14 cellular contexts compared by ENCODE assay signal in the genomic region with DNA sequence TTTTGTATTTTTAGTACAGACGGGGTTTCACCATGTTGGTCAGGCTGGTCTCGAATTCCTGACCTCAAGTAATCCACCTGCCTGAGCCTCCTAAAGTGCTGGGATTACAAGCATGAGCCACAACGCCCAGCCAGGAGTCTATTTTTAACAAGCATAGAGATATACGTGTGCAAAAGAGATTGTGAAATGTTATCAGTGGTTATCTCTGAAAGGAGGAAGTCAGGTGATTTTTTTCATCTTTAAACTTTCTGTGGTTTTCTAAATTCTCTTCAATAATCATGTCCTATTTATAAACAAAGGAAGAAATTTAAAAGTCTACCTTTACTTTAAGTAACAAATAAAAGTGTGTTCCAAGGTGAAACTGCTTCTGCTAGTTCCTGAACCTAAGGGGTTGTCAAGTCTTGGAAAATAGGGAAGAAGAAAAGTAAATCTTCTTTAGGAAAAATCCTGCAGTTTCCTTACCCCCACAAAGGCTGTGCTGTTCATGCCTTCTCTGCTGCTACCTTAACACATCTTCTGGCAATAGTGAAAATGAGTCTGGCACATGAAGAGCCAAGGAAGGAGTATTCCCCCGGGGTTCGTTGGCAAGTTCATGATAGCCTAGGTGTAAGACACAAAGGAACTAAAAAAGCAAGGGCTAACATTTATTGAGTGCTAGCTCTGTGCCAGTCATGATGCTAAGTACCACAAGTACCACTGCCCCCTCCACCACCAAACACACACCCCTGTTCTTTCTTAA. TPM values are rescaled to one million over a fixed set of nuclear protein-coding genes. Genes with fewer than 3 reads are reported as not detected.
DNase-seq lines count a peak whose midpoint lies in the region; ATAC-seq and FAIRE-seq lines count a peak whose summit lies in the region.
"Had no signal": no experiment of that assay in that cellular context is flagged by ENCODE, and none has a peak within 500 bp of the region (broad histone marks: within the 10 kb centered on the region; RNA-seq: fewer than 3 reads in every experiment).

No MANE protein-coding gene starts in this region.

- H3K4me3 Mint-ChIP-seq in memory B cell = peak overlapping the region; percentile 54

- H3K36me3 Mint-ChIP-seq in memory B cell = peaks cover 6% of the 10 kb centered on the region

- ATAC-seq in HG02642 (IDR thresholded peaks at IDR 0.05; ENCODE audit: poor library complexity, unreplicated experiment) (peak; percentile 45), memory B cell (ENCODE audit: low read depth) (peak; percentile 79), HG03139 (IDR thresholded peaks at IDR 0.05; ENCODE audit: unreplicated experiment) (no peak)

- DNase-seq in GM18507 (ENCODE audit: extremely low spot score, insufficient read length, low read depth) (no peak), Kasumi-1 (lab: John Stamatoyannopoulos, UW) (peak; percentile 44 to 50), memory B cell (ENCODE audit: low spot score in 2 of 2) (no peak), posterior vena cava (ENCODE audit: low spot score) (no peak), NCI-H1436 (lab: John Stamatoyannopoulos, UW) (no peak), cerebellar nuclear complex (lab: John Stamatoyannopoulos, UW) (no peak)
- DNase-seq: activated CD4-positive, alpha-beta T cell treated with anti-CD3 and anti-CD28 coated beads for 1 hour; amniotic stem cell; RPMI8226 had no signal

- H3K4me1 Mint-ChIP-seq in memory B cell = peaks cover 26% of the 10 kb centered on the region

- peaks cover 10% of the 10 kb centered on the region for H3K27me3 Mint-ChIP-seq in memory B cell

- H3K27ac Mint-ChIP-seq in memory B cell = peak overlapping the region; percentile 69

- H3K9me3 Mint-ChIP-seq in memory B cell = peaks cover 7% of the 10 kb centered on the region

- peak; percentile 29 for FAIRE-seq in GM18507 (lab: Jason Lieb, UNC)

- intact Hi-C loops in posterior vena cava (cut with DNase I) = no loop called here

RNA-seq across cellular contexts. Expression of gene CYP26A1, which starts 51.1 kb away (rescaled TPM):
- not detected for total RNA-seq in posterior vena cava
- total RNA-seq: epithelial cell of proximal tubule, osteoblast, vagina had no signal

Comparison
In these comparisons a context has a peak if more than half of its experiments do, and no peak if none do; other contexts are left out.
1. DNase-seq: peak in Kasumi-1 (2 of 2); none in GM18507 (single experiment), memory B cell (0 of 2), posterior vena cava (single experiment), NCI-H1436 (single experiment) and cerebellar nuclear complex (0 of 2).